In genomic region chr4:18020671-18021469, GRCh38 we compare ENCODE assay signal across 8 cellular contexts. TPM values are rescaled to one million over a fixed set of nuclear protein-coding genes. Genes with fewer than 3 reads are reported as not detected.
DNase-seq lines count a peak whose midpoint lies in the region; ATAC-seq, FAIRE-seq and TF ChIP-seq lines count a peak whose summit lies in the region.

No MANE protein-coding gene starts in this region.

- peak overlapping the region; percentile 88 for H3K4me3 Mint-ChIP-seq in T-helper 2 cell treated with Interferon-gamma antibody and Interleukin-4, amounts not matched to agents 5 μg/mL and 100 μg/mL, for 36 hours

- peak overlapping the region; percentile 83 for H3K27ac Mint-ChIP-seq in T-helper 2 cell treated with Interferon-gamma antibody and Interleukin-4, amounts not matched to agents 5 μg/mL and 100 μg/mL, for 36 hours

- POLR2A ChIA-PET in K562 (lab: Yijun Ruan, JAX), result no interaction called here

- no peak for TF ChIP-seq EP300 in K562 (IDR thresholded peaks at IDR 0.05; ENCODE audit: low read length)

- DNase-seq in GM13977 (ENCODE audit: low spot score) (peak; percentile 61), NCI-H146 (lab: John Stamatoyannopoulos, UW) (peak; percentile 91), K562 (ENCODE audit: extremely low read depth in 1 of 4, low spot score in 3 of 4) (peak; percentile 65 to 84 (median 70)), hypothalamus (lab: John Stamatoyannopoulos, UW) (peak; percentile 9 to 77 (median 50)), putamen (ENCODE audit: low spot score) (peak; percentile 70), GM19240 (ENCODE audit: insufficient read length, low spot score) (no peak)
- peak; percentile 32 for DNase-seq in T-helper 2 cell treated with Interferon-gamma antibody and Interleukin-4, amounts not matched to agents 5 μg/mL and 100 μg/mL, for 36 hours (ENCODE audit: low spot score)

- H3K9me1 ChIP-seq in K562 (ENCODE audit: control insufficient read depth, insufficient read depth, low read length), result no peaks in the 10 kb centered on the region

- TF ChIP-seq RAD21 in K562 (CRISPR knock-in tag; conservative IDR thresholded peaks at IDR 0.05 in 1 of 2, IDR thresholded peaks at IDR 0.05 in 1 of 2), result no peak

- H3K36me3 Mint-ChIP-seq in T-helper 2 cell treated with Interferon-gamma antibody and Interleukin-4, amounts not matched to agents 5 μg/mL and 100 μg/mL, for 36 hours (ENCODE audit: low read depth), result no peaks in the 10 kb centered on the region

- H3K4me1 Mint-ChIP-seq in T-helper 2 cell treated with Interferon-gamma antibody and Interleukin-4, amounts not matched to agents 5 μg/mL and 100 μg/mL, for 36 hours (ENCODE audit: low read depth), result peaks cover 13% of the 10 kb centered on the region

- H3K27me3 ChIP-seq in K562 (ENCODE audit: control insufficient read depth in 2 of 2, insufficient read depth in 2 of 2, low read length in 2 of 2), result no peaks in the 10 kb centered on the region

- peak overlapping the region; percentile 95 for H3K27ac ChIP-seq in K562 (ENCODE audit: extremely low read depth, low read depth, low read length)

- ATAC-seq in HG02870 (IDR thresholded peaks at IDR 0.05; ENCODE audit: unreplicated experiment) (peak; percentile 13), K562 (peak; percentile 56)

- H3K4me1 ChIP-seq in K562 (replicated peaks in 1 of 2; ENCODE audit: control insufficient read depth in 2 of 2, insufficient read depth in 2 of 2, low read length in 2 of 2), result no peaks in the 10 kb centered on the region; a peak in 1 of 5 replicates

- no peaks in the 10 kb centered on the region for H3K36me3 ChIP-seq in K562 (ENCODE audit: control insufficient read depth, insufficient read depth, low read length)

- peak overlapping the region; percentile 94 for H3K4me3 ChIP-seq in K562

- TF ChIP-seq CTCF in GM13977 (IDR thresholded peaks at IDR 0.05; ENCODE audit: extremely low read depth, insufficient read depth, missing control alignments) (peak; percentile 26), K562 (IDR thresholded peaks at IDR 0.05 in 2 of 3, conservative IDR thresholded peaks at IDR 0.05 in 1 of 3; ENCODE audit: insufficient read depth in 2 of 3, low read depth in 1 of 3, low read length in 3 of 3) (no peak)

- intact Hi-C loops in K562 (cut with micrococcal nuclease), result loop anchor here (2.0 to 10.0 kb wide), 2 partner anchors 210 to 476 kb away; partner anchors contain the start of genes DCAF16 and NCAPG

- peaks cover 59% of the 10 kb centered on the region for H3K27me3 Mint-ChIP-seq in T-helper 2 cell treated with Interferon-gamma antibody and Interleukin-4, amounts not matched to agents 5 μg/mL and 100 μg/mL, for 36 hours (ENCODE audit: low read depth)

- H2AFZ ChIP-seq in K562 (ENCODE audit: low read depth, low read length), result peak overlapping the region; percentile 99

- peak; percentile 29 for FAIRE-seq in K562 (lab: Jason Lieb, UNC)

- no TSS peak for BruUV-seq in K562 (replicated peaks; lab: Mats Ljungman, UMichigan)

- peaks cover 54% of the 10 kb centered on the region for H3K79me2 ChIP-seq in K562 (ENCODE audit: control insufficient read depth, insufficient read depth, low read length)

- H4K20me1 ChIP-seq in K562 (replicated peaks; ENCODE audit: control insufficient read depth, insufficient read depth, low read length), result peaks cover 7% of the 10 kb centered on the region

- H3K9me3 Mint-ChIP-seq in T-helper 2 cell treated with Interferon-gamma antibody and Interleukin-4, amounts not matched to agents 5 μg/mL and 100 μg/mL, for 36 hours, result no peaks in the 10 kb centered on the region

- peak overlapping the region; percentile 97 for H3K4me2 ChIP-seq in K562 (ENCODE audit: insufficient read depth, low read length)

- no peaks in the 10 kb centered on the region for H3K9me3 ChIP-seq in K562 (replicated peaks; ENCODE audit: control insufficient read depth, insufficient read depth, low read depth, low read length)

- H3K9ac ChIP-seq in K562 (ENCODE audit: insufficient read depth in 1 of 2, low read depth in 2 of 2, low read length in 2 of 2), result peak overlapping the region; percentile 85 to 96

- in situ Hi-C loops in GM13977 (cut with MboI; ENCODE audit: low pct_unique_long_range_greater_than_20kb, low sequenced_read_pairs, unreplicated experiment), result loop anchor here (25.0 kb wide), 1 partner anchor 184 kb away; no protein-coding TSS in a partner anchor
- in situ Hi-C loops in K562 (cut with MboI), result no loop called here

- CTCF ChIA-PET in K562 (lab: Yijun Ruan, JAX; ENCODE audit: low intra/inter-chr PET ratio), result no interaction called here

- TF ChIP-seq POLR2A in K562 (conservative IDR thresholded peaks at IDR 0.05), result no peak

- WGBS in K562 (ENCODE audit: insufficient coverage, low coverage, missing lambda C conversion rate), result under 1% methylated on average over 33 of the region's 90 CpGs

TF ChIP-seq in K562, 482 proteins besides CTCF, POLR2A, EP300 and RAD21 (continues in another document):
- TF ChIP-seq, protein P1, sequence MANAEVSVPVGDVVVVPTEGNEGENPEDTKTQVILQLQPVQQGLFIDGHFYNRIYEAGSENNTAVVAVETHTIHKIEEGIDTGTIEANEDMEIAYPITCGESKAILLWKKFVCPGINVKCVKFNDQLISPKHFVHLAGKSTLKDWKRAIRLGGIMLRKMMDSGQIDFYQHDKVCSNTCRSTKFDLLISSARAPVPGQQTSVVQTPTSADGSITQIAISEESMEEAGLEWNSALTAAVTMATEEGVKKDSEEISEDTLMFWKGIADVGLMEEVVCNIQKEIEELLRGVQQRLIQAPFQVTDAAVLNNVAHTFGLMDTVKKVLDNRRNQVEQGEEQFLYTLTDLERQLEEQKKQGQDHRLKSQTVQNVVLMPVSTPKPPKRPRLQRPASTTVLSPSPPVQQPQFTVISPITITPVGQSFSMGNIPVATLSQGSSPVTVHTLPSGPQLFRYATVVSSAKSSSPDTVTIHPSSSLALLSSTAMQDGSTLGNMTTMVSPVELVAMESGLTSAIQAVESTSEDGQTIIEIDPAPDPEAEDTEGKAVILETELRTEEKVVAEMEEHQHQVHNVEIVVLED (CRISPR knock-in tag; IDR thresholded peaks at IDR 0.05), result no peak
- TF ChIP-seq ADNP (tag; IDR thresholded peaks at IDR 0.05) (no peak), RHOXF2B (CRISPR knock-in tag; conservative IDR thresholded peaks at IDR 0.05) (no peak), RBM15 (IDR thresholded peaks at IDR 0.05; ENCODE audit: insufficient read depth, low read length) (no peak), ZBTB2 (IDR thresholded peaks at IDR 0.05) (no peak), ZNF740 (CRISPR knock-in tag; IDR thresholded peaks at IDR 0.05) (no peak), ZNF740 (tag; IDR thresholded peaks at IDR 0.05) (no peak), GATAD2B (IDR thresholded peaks at IDR 0.05; ENCODE audit: borderline replicate concordance) (0 out of 2 replicates have a peak, but pooled peaks have one; percentile 51), HDAC6 (IDR thresholded peaks at IDR 0.05; ENCODE audit: low read depth, low read length) (no peak), PTBP1 (IDR thresholded peaks at IDR 0.05; ENCODE audit: low read depth, low read length) (no peak), FOS (IDR thresholded peaks at IDR 0.05; ENCODE audit: extremely low read depth, insufficient read length) (no peak), MECOM (CRISPR knock-in tag; IDR thresholded peaks at IDR 0.05) (no peak)
- TF ChIP-seq, protein P2, sequence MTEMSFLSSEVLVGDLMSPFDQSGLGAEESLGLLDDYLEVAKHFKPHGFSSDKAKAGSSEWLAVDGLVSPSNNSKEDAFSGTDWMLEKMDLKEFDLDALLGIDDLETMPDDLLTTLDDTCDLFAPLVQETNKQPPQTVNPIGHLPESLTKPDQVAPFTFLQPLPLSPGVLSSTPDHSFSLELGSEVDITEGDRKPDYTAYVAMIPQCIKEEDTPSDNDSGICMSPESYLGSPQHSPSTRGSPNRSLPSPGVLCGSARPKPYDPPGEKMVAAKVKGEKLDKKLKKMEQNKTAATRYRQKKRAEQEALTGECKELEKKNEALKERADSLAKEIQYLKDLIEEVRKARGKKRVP (CRISPR knock-in tag; IDR thresholded peaks at IDR 0.05), result no peak

RNA-seq across cellular contexts. Expression of gene LCORL, which starts 0.7 kb away (rescaled TPM):
- 18.2 and 43.1 TPM in 2 replicates for total RNA-seq in K562 (2011; cell fraction: chromatin; rRNA removed; ENCODE audit: low replicate concordance)
- 4.5 and 5.5 TPM in 2 replicates for total RNA-seq in K562 (2011; cell fraction: nucleolus; rRNA removed)
- 10.4 and 18.3 TPM in 2 replicates for total RNA-seq in K562 (2011; cell fraction: nucleoplasm; rRNA removed)
- total RNA-seq in K562 (2014; rRNA removed) (7.9 and 18.2 TPM in 2 replicates), K562 (2014; rRNA removed; fragmentation: Illumina TruSeq; extraction: Trizol) (17.9 and 20.9 TPM in 2 replicates), K562 (2015; rRNA removed; fragmentation: Illumina TruSeq; extraction: Trizol) (17.0 and 17.9 TPM in 2 replicates), K562 (2021) (20.3 and 24.5 TPM in 2 replicates)
- polyA plus RNA-seq in K562 (2011; rRNA removed) (16.8 and 17.4 TPM in 2 replicates), K562 (2014; fragmentation: Illumina TruSeq; extraction: Trizol) (9.2 and 11.1 TPM in 2 replicates), K562 (2014; fragmentation: Nextera tagmentation; extraction: Ambion mirVana) (1 to 10 TPM; 3.1 to 4.3 TPM), K562 (2014; rRNA removed) (7.5 and 7.7 TPM in 2 replicates)
- 2.1 and 3.5 TPM in 2 replicates for polyA plus RNA-seq in K562 (2011; cell fraction: cytosol; rRNA removed)
- 8.4 and 13.0 TPM in 2 replicates for polyA plus RNA-seq in K562 (2011; cell fraction: nucleus; rRNA removed)
- polyA plus RNA-seq in K562 (2012), result 8.6 and 11.3 TPM in 2 replicates
- 24.2 and 32.0 TPM in 2 replicates for polyA minus RNA-seq in K562 (2011; rRNA and poly(A)+ RNA removed)
- polyA minus RNA-seq in K562 (2011; cell fraction: cytosol; rRNA and poly(A)+ RNA removed), result 5.1 and 8.8 TPM in 2 replicates
- polyA minus RNA-seq in K562 (2011; cell fraction: nucleus; rRNA and poly(A)+ RNA removed), result 22.3 and 51.0 TPM in 2 replicates
